In genomic region chr14:55129086-55129427, GRCh38 we compare ENCODE assay signal across 8 cellular contexts. TPM values are rescaled to one million over a fixed set of nuclear protein-coding genes. Genes with fewer than 3 reads are reported as not detected.
DNase-seq lines count a peak whose midpoint lies in the region; ATAC-seq and TF ChIP-seq lines count a peak whose summit lies in the region.

TSS of gene LGALS3 (plus strand) at chr14:55129252. CDS start at chr14:55137374, 8,122 bp downstream.

- H3K9me3 Mint-ChIP-seq in activated CD4-positive, alpha-beta T cell treated with anti-CD3 and anti-CD28 coated beads, Interleukin-2, amount 10 ng/mL, durations not matched to agents 24 days and 14 days, result no peaks in the 10 kb centered on the region
- no peaks in the 10 kb centered on the region for H3K9me3 Mint-ChIP-seq in endodermal cell

- ATAC-seq in GM21528 (IDR thresholded peaks at IDR 0.05; ENCODE audit: low FRiP score, unreplicated experiment), result peak; percentile 55

- WGBS in endodermal cell (ENCODE audit: insufficient coverage in 1 of 2, insufficient read length in 1 of 2), 2 experiments, result 1 to 3% methylated on average over 8 to 50 of the region's 50 CpGs
- 0 to 1% methylated on average over 5 to 44 of the region's 50 CpGs for WGBS in testis, 2 donors

- DNase-seq in GM03348 (ENCODE audit: low spot score) (peak; percentile 96), endodermal cell (peak; percentile 83), mesenteric fat pad (ENCODE audit: low spot score) (peak; percentile 93), testis (peak; percentile 87)
- peak; percentile 85 for DNase-seq in activated CD4-positive, alpha-beta T cell treated with anti-CD3 and anti-CD28 coated beads, Interleukin-2, amount 10 ng/mL, durations not matched to agents 24 days and 14 days
- DNase-seq in effector CD8-positive, alpha-beta T cell (lab: John Stamatoyannopoulos, UW), result no peak

- peaks cover 22% of the 10 kb centered on the region for H3K27me3 Mint-ChIP-seq in activated CD4-positive, alpha-beta T cell treated with anti-CD3 and anti-CD28 coated beads, Interleukin-2, amount 10 ng/mL, durations not matched to agents 24 days and 14 days
- peaks cover 75% of the 10 kb centered on the region for H3K27me3 Mint-ChIP-seq in endodermal cell (ENCODE audit: insufficient read depth)

- peaks cover 31% of the 10 kb centered on the region for H3K4me1 Mint-ChIP-seq in activated CD4-positive, alpha-beta T cell treated with anti-CD3 and anti-CD28 coated beads, Interleukin-2, amount 10 ng/mL, durations not matched to agents 24 days and 14 days
- H3K4me1 Mint-ChIP-seq in endodermal cell, result peaks cover 5% of the 10 kb centered on the region

- no peaks in the 10 kb centered on the region for H3K36me3 ChIP-seq in HUES48 (ENCODE audit: control insufficient read depth, insufficient read depth, low read length)
- no peaks in the 10 kb centered on the region for H3K36me3 ChIP-seq in endodermal cell (ENCODE audit: control insufficient read depth, insufficient read depth, low read length)
- H3K36me3 ChIP-seq in testis (ENCODE audit: low read depth, missing control alignments), result no peaks in the 10 kb centered on the region

- H3K4me3 ChIP-seq in HUES48 (ENCODE audit: low read depth, low read length) (peak within 1 kb of the TSS; percentile 71), endodermal cell (ENCODE audit: low read length) (peak within 1 kb of the TSS; percentile 72), testis (peak within 1 kb of the TSS; percentile 85)

- TF ChIP-seq CTCF in endodermal cell (conservative IDR thresholded peaks at IDR 0.05) (no peak), testis (IDR thresholded peaks at IDR 0.05) (no peak)

- H3K36me3 Mint-ChIP-seq in activated CD4-positive, alpha-beta T cell treated with anti-CD3 and anti-CD28 coated beads, Interleukin-2, amount 10 ng/mL, durations not matched to agents 24 days and 14 days (ENCODE audit: low read depth), result peaks cover 6% of the 10 kb centered on the region
- no peaks in the 10 kb centered on the region for H3K36me3 Mint-ChIP-seq in endodermal cell (ENCODE audit: low read depth)

- peak within 1 kb of the TSS; percentile 77 for H3K27ac Mint-ChIP-seq in activated CD4-positive, alpha-beta T cell treated with anti-CD3 and anti-CD28 coated beads, Interleukin-2, amount 10 ng/mL, durations not matched to agents 24 days and 14 days
- no peak within 1 kb of the TSS for H3K27ac Mint-ChIP-seq in endodermal cell

- H3K4me1 ChIP-seq in HUES48 (ENCODE audit: control insufficient read depth, insufficient read depth, low read length), result no peaks in the 10 kb centered on the region
- H3K4me1 ChIP-seq in endodermal cell (ENCODE audit: control insufficient read depth, insufficient read depth, low read length), result no peaks in the 10 kb centered on the region
- H3K4me1 ChIP-seq in testis, result peaks cover 25% of the 10 kb centered on the region

- H3K9ac ChIP-seq in HUES48 (ENCODE audit: low read depth, low read length), result no peak within 1 kb of the TSS
- no peak within 1 kb of the TSS for H3K9ac ChIP-seq in endodermal cell (ENCODE audit: extremely low read depth, low read length, poor library complexity, severe bottlenecking)

- H3K9me3 ChIP-seq in HUES48 (ENCODE audit: control insufficient read depth, insufficient read depth, low read length) (no peaks in the 10 kb centered on the region), endodermal cell (ENCODE audit: control insufficient read depth, low read length) (no peaks in the 10 kb centered on the region), testis (no peaks in the 10 kb centered on the region)

- H3K27me3 ChIP-seq in HUES48 (ENCODE audit: control insufficient read depth, insufficient read depth, low read length) (peaks cover 45% of the 10 kb centered on the region), endodermal cell (ENCODE audit: control insufficient read depth, insufficient read depth, low read length, poor library complexity, severe bottlenecking) (peaks cover 70% of the 10 kb centered on the region), testis (no peaks in the 10 kb centered on the region)

- intact Hi-C loops in activated CD4-positive, alpha-beta T cell treated with anti-CD3 and anti-CD28 coated beads, Interleukin-2, amount 10 ng/mL, durations not matched to agents 24 days and 14 days (cut with micrococcal nuclease), result loop anchor here (1.0 kb wide), 1 partner anchor 26 kb away; no protein-coding TSS in a partner anchor
- intact Hi-C loops in testis (cut with DNase I; ENCODE audit: low total_unique reads), result no loop called here

- H3K4me3 Mint-ChIP-seq in activated CD4-positive, alpha-beta T cell treated with anti-CD3 and anti-CD28 coated beads, Interleukin-2, amount 10 ng/mL, durations not matched to agents 24 days and 14 days, result peak within 1 kb of the TSS; percentile 82
- H3K4me3 Mint-ChIP-seq in endodermal cell, result peak within 1 kb of the TSS; percentile 53

- TF ChIP-seq POLR2A in testis (IDR thresholded peaks at IDR 0.05), result no peak

- H3K27ac ChIP-seq in HUES48 (ENCODE audit: low read depth, low read length) (no peak within 1 kb of the TSS), endodermal cell (ENCODE audit: low read depth, low read length) (no peak within 1 kb of the TSS), testis (peak within 1 kb of the TSS; percentile 94 to 96)

RNA-seq across cellular contexts. Expression of gene LGALS3, which starts in this region (rescaled TPM):
- total RNA-seq in activated CD4-positive, alpha-beta T cell treated with anti-CD3 and anti-CD28 coated beads, Interleukin-2, amount 10 ng/mL, durations not matched to agents 24 days and 14 days, result 11.1 and 12.2 TPM in 2 replicates
- total RNA-seq in endodermal cell (1 to 10 TPM; 1.0 to 2.0 TPM), mesenteric fat pad (241 TPM), testis (100 to 1,000 TPM; 224 to 274 TPM)
- polyA plus RNA-seq in endodermal cell (2013, experiment 1 of 2), result 2.7 TPM
- polyA plus RNA-seq in endodermal cell (2013, experiment 2 of 2), result 3.9 TPM
- 169 TPM for polyA plus RNA-seq in testis (ENCODE audit: insufficient read depth, low read depth, low replicate concordance)

Comparison
In these comparisons a context has a peak if more than half of its experiments do, and no peak if none do; other contexts are left out.
1. RNA of gene LGALS3 (total RNA-seq): 224 to 274 TPM in testis and 241 TPM in mesenteric fat pad (single experiment); 11.1 to 12.2 TPM in activated CD4-positive, alpha-beta T cell treated with anti-CD3 and anti-CD28 coated beads, Interleukin-2, amount 10 ng/mL, durations not matched to agents 24 days and 14 days and 1.0 to 2.0 TPM in endodermal cell; every median in the first group is over 10 times any median in the second.
2. H3K27ac ChIP-seq: peak in testis (2 of 2); none in HUES48 (single experiment) and endodermal cell (single experiment).
3. Peak in every context shown above with its lines, with median percentiles within 50 percentile points of each other: H3K4me3 ChIP-seq.